ENCODE assay signal across 1 cellular context in the genomic region with DNA sequence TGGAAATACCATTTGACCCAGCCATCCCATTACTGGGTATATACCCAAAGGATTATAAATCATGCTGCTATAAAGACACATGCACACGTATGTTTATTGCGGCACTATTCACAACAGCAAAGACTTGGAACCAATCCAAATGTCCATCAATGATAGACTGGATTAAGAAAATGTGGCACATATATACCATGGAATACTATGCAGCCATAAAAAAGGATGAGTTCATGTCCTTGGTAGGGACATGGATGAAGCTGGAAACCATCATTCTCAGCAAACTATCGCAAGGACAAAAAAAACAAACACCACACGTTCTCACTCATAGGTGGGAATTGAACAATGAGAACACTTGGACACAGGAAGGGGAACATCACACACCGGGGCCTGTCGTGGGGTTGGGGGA.
TF ChIP-seq lines count a peak whose summit lies in the region.

No MANE protein-coding gene starts in this region.

TF ChIP-seq in HEK293, 187 proteins besides CTCF, POLR2A, EP300 and RAD21:
- TF ChIP-seq, protein P1, sequence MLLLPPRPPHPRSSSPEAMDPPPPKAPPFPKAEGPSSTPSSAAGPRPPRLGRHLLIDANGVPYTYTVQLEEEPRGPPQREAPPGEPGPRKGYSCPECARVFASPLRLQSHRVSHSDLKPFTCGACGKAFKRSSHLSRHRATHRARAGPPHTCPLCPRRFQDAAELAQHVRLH (tag by site-specific recombination; IDR thresholded peaks at IDR 0.05) = 0 out of 2 replicates have a peak, but pooled peaks have one; percentile 64
- peak; percentile 93 for TF ChIP-seq ZNF146 (tag by site-specific recombination; IDR thresholded peaks at IDR 0.05)
